1 cellular context compared by ENCODE assay signal in genomic region chr1:161985301-161985825, GRCh38.
TF ChIP-seq lines count a peak whose summit lies in the region.

No MANE protein-coding gene starts in this region.

TF ChIP-seq in HepG2, 621 proteins besides CTCF, POLR2A, EP300 and RAD21 (continued from another document):
- TF ChIP-seq MXD1 (CRISPR knock-in tag; IDR thresholded peaks at IDR 0.05): no peak
- TF ChIP-seq PAF1 (CRISPR knock-in tag; IDR thresholded peaks at IDR 0.05): no peak
- no peak for TF ChIP-seq GPBP1L1 (CRISPR knock-in tag; IDR thresholded peaks at IDR 0.05)
- TF ChIP-seq HMGA1 (CRISPR knock-in tag; conservative IDR thresholded peaks at IDR 0.05): no peak
- TF ChIP-seq ZNF274 (CRISPR knock-in tag; IDR thresholded peaks at IDR 0.05): no peak
- TF ChIP-seq PRDM15 (CRISPR knock-in tag; IDR thresholded peaks at IDR 0.05): no peak
- TF ChIP-seq ZNF17 (CRISPR knock-in tag; IDR thresholded peaks at IDR 0.05): no peak
- TF ChIP-seq ZNF768 (CRISPR knock-in tag; IDR thresholded peaks at IDR 0.05): no peak
- TF ChIP-seq ZNF530 (CRISPR knock-in tag; IDR thresholded peaks at IDR 0.05; ENCODE audit: low read depth): no peak
- no peak for TF ChIP-seq RFX1 (IDR thresholded peaks at IDR 0.05)
